In genomic region chr2:96537734-96538486, GRCh38 we compare ENCODE assay signal across 8 cellular contexts. TPM values are rescaled to one million over a fixed set of nuclear protein-coding genes. Genes with fewer than 3 reads are reported as not detected.
DNase-seq lines count a peak whose midpoint lies in the region; ATAC-seq and TF ChIP-seq lines count a peak whose summit lies in the region.

No MANE protein-coding gene starts in this region.

- H3K4me1 ChIP-seq in DND-41 (ENCODE audit: insufficient read depth, low read length) (peaks cover 39% of the 10 kb centered on the region), SJCRH30 (peaks cover 23% of the 10 kb centered on the region), thoracic aorta (ENCODE audit: control insufficient read depth in 1 of 2, low read depth in 2 of 2) (peaks cover 43 to 76% of the 10 kb centered on the region in 2 donors)

- H3K9me3 ChIP-seq in DND-41 (ENCODE audit: insufficient read depth, low read length, severe bottlenecking) = no peaks in the 10 kb centered on the region
- no peaks in the 10 kb centered on the region for H3K9me3 ChIP-seq in SJCRH30 (replicated peaks)
- H3K9me3 ChIP-seq in thoracic aorta = no peaks in the 10 kb centered on the region

- H3K27ac ChIP-seq in DND-41 (ENCODE audit: low read length) = peak overlapping the region; percentile 76
- H3K27ac ChIP-seq in SJCRH30 = no peak overlapping the region; the same call in 1 of the 2 replicates
- peak overlapping the region; percentile 94 to 97 for H3K27ac ChIP-seq in thoracic aorta

- H3K79me2 ChIP-seq in DND-41 (ENCODE audit: insufficient read depth, low read length) = peaks cover 46% of the 10 kb centered on the region

- H3K27me3 ChIP-seq in DND-41 (ENCODE audit: insufficient read depth, low read length, poor library complexity) (no peaks in the 10 kb centered on the region), SJCRH30 (no peaks in the 10 kb centered on the region), thoracic aorta (replicated peaks; ENCODE audit: insufficient read depth) (no peaks in the 10 kb centered on the region)

- H3K27me3 Mint-ChIP-seq in brain = peaks cover 42% of the 10 kb centered on the region

- DNase-seq in DND-41 (peak; percentile 54), SJCRH30 (no peak), medulla oblongata (ENCODE audit: extremely low spot score) (peak; percentile 23), thoracic aorta (ENCODE audit: low spot score) (no peak), kidney glomerular epithelial cell (lab: John Stamatoyannopoulos, UW) (no peak), NCI-H1092 treated with DMSO at 0.1 percent for 48 hours (lab: John Stamatoyannopoulos, UW) (no peak)

- peak overlapping the region; percentile 54 to 68 for H3K4me3 ChIP-seq in DND-41 (ENCODE audit: low read depth in 1 of 2, low read length in 2 of 2)
- peak overlapping the region; percentile 88 for H3K4me3 ChIP-seq in SJCRH30
- peak overlapping the region; percentile 93 for H3K4me3 ChIP-seq in thoracic aorta

- peak overlapping the region; percentile 89 to 95 (median 93) for H3K4me3 Mint-ChIP-seq in brain

- peak; percentile 12 for ATAC-seq in DND-41 (ENCODE audit: insufficient read depth, low read depth)
- no peak for ATAC-seq in thoracic aorta (ENCODE audit: insufficient number of reproducible peaks, low FRiP score, low read depth)
- ATAC-seq in HG03342 (IDR thresholded peaks at IDR 0.05; ENCODE audit: unreplicated experiment) = no peak

- H3K27ac Mint-ChIP-seq in brain = peak overlapping the region in 2 of 5 experiments; percentile 51 to 64

- peak overlapping the region; percentile 91 for H3K4me2 ChIP-seq in DND-41 (ENCODE audit: insufficient read depth, low read length)

- H3K4me1 Mint-ChIP-seq in brain = peaks cover 46% of the 10 kb centered on the region

- peaks cover 23% of the 10 kb centered on the region for H3K36me3 ChIP-seq in DND-41 (ENCODE audit: insufficient read depth, low read length)
- peaks cover 11% of the 10 kb centered on the region for H3K36me3 ChIP-seq in SJCRH30
- H3K36me3 ChIP-seq in thoracic aorta = peaks cover under 1% of the 10 kb centered on the region

- H2AFZ ChIP-seq in DND-41 (ENCODE audit: low read depth, low read length) = peak overlapping the region; percentile 53

- TF ChIP-seq CTCF in DND-41 (IDR thresholded peaks at IDR 0.05; ENCODE audit: borderline replicate concordance, extremely low read depth, low read length, poor library complexity, severe bottlenecking) (no peak), brain (conservative IDR thresholded peaks at IDR 0.05) (no peak), thoracic aorta (IDR thresholded peaks at IDR 0.05) (no peak)

- H3K9me3 Mint-ChIP-seq in brain = no peaks in the 10 kb centered on the region

- H3K36me3 Mint-ChIP-seq in brain = peaks cover 4% of the 10 kb centered on the region

- peak overlapping the region; percentile 84 for H3K9ac ChIP-seq in DND-41 (ENCODE audit: low read depth, low read length)

- peaks cover 52% of the 10 kb centered on the region for H4K20me1 ChIP-seq in DND-41 (ENCODE audit: insufficient read depth, low read length)

RNA-seq across cellular contexts. Expression of gene ARID5A, which starts 1.4 kb away (rescaled TPM):
- total RNA-seq in SJCRH30 (2014; rRNA removed; shearing (Covaris generic)) = 12.4 and 14.2 TPM in 2 replicates
- 10.4 TPM for polyA plus RNA-seq in brain (ENCODE audit: insufficient read depth, low read depth, low replicate concordance)
- 100 to 1,000 TPM; 152 to 231 TPM for total RNA-seq in thoracic aorta

RNA-seq across cellular contexts. Expression of gene NEURL3, which starts 32.8 kb away (rescaled TPM):
- 0.10 TPM in 1 of 2 replicates, not detected in the other for total RNA-seq in SJCRH30 (2014; rRNA removed; shearing (Covaris generic))
- not detected for polyA plus RNA-seq in brain (ENCODE audit: insufficient read depth, low read depth, low replicate concordance)
- not detected for total RNA-seq in thoracic aorta

Comparison
In these comparisons a context has a peak if more than half of its experiments do, and no peak if none do; other contexts are left out.
1. DNase-seq: peak in DND-41 (single experiment) and medulla oblongata (single experiment); none in SJCRH30 (0 of 2), thoracic aorta (single experiment), kidney glomerular epithelial cell (single experiment) and NCI-H1092 treated with DMSO at 0.1 percent for 48 hours (single experiment).
2. RNA of gene ARID5A, which starts 1.4 kb away (total RNA-seq): 152 to 231 TPM in thoracic aorta; 12.4 to 14.2 TPM in SJCRH30; every median in the first group is over 10 times any median in the second.
3. Peak in every context shown above with its lines, with median percentiles within 50 percentile points of each other: H3K4me3 ChIP-seq.